15 cellular contexts compared by ENCODE assay signal in the genomic region with DNA sequence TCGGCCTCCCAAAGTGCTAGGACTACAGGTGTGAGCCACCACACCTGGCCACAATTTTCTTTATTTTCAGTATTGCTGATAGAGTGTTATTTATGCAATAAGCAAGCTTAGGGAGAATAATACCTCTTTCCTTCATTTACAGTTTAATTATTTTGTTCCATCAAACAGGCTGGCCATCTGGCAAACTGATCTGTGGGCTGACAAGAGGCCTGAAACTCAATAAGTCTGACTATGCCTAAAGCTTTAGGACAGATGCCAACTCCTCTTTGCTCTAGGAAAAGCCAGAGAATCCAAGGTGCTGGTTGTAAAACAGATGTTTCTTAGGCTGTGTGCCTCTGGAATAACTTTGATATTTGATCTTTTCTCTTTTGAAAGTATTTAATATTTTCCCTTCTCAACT.
DNase-seq lines count a peak whose midpoint lies in the region; ATAC-seq and TF ChIP-seq lines count a peak whose summit lies in the region.
"Had no signal": no experiment of that assay in that cellular context is flagged by ENCODE, and none has a peak within 500 bp of the region (broad histone marks: within the 10 kb centered on the region; RNA-seq: fewer than 3 reads in every experiment).

No MANE protein-coding gene starts in this region.

- peak; percentile 63 for DNase-seq in DMS 273 (lab: John Stamatoyannopoulos, UW; ENCODE audit: unreplicated experiment)
- DNase-seq in DMS 273 treated with DMSO at 0.1 percent for 48 hours (lab: John Stamatoyannopoulos, UW), result no peak
- peak; percentile 61 to 95 for DNase-seq in NCI-H524 (lab: John Stamatoyannopoulos, UW)
- DNase-seq in myocyte (ENCODE audit: low read depth), result peak; percentile 45
- DNase-seq in activated T-cell treated with anti-CD3 and anti-CD28 coated beads, Interleukin-2, amount 50 U/mL, for 48 hours, result no peak
- DNase-seq in GM19238 (ENCODE audit: insufficient read length, low spot score), result no peak
- DNase-seq: AML-193; Caco-2; CD8-positive, alpha-beta memory T cell; DMS79; GOT3; H9 had no signal

- ATAC-seq in SK-N-SH treated with all-trans-retinoic acid at 6 μM for 48 hours (no peak), HG03342 (IDR thresholded peaks at IDR 0.05; ENCODE audit: unreplicated experiment) (no peak)
- ATAC-seq: GM12878 had no signal

TF ChIP-seq in SK-N-SH treated with all-trans-retinoic acid at 6 μM for 48 hours, 23 proteins besides CTCF, POLR2A, EP300 and RAD21:
- TF ChIP-seq TCF4 (CRISPR knock-in tag; IDR thresholded peaks at IDR 0.05; ENCODE audit: borderline replicate concordance), result peak; percentile 84
- TF ChIP-seq, protein P1, sequence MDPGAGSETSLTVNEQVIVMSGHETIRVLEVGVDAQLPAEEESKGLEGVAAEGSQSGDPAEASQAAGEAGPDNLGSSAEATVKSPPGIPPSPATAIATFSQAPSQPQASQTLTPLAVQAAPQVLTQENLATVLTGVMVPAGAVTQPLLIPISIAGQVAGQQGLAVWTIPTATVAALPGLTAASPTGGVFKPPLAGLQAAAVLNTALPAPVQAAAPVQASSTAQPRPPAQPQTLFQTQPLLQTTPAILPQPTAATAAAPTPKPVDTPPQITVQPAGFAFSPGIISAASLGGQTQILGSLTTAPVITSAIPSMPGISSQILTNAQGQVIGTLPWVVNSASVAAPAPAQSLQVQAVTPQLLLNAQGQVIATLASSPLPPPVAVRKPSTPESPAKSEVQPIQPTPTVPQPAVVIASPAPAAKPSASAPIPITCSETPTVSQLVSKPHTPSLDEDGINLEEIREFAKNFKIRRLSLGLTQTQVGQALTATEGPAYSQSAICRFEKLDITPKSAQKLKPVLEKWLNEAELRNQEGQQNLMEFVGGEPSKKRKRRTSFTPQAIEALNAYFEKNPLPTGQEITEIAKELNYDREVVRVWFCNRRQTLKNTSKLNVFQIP (CRISPR knock-in tag; IDR thresholded peaks at IDR 0.05; ENCODE audit: borderline replicate concordance, low read depth), result no peak

Comparison
In these comparisons a context has a peak if more than half of its experiments do, and no peak if none do; other contexts are left out.
1. DNase-seq: peak in DMS 273 (single experiment), NCI-H524 (2 of 2) and myocyte (single experiment); none in DMS 273 treated with DMSO at 0.1 percent for 48 hours (single experiment), activated T-cell treated with anti-CD3 and anti-CD28 coated beads, Interleukin-2, amount 50 U/mL, for 48 hours (0 of 2) and GM19238 (single experiment).